ENCODE assay signal across 8 cellular contexts in genomic region chr19:38388310-38389100, GRCh38. TPM values are rescaled to one million over a fixed set of nuclear protein-coding genes. Genes with fewer than 3 reads are reported as not detected.
DNase-seq lines count a peak whose midpoint lies in the region; ATAC-seq and TF ChIP-seq lines count a peak whose summit lies in the region.

Gene SPRED3 (plus strand): TSS chr19:38388697. CDS start chr19:38390303, 1,606 bp downstream.

- peak within 1 kb of the TSS in 9 of 11 experiments; percentile 41 to 75 (median 62); a peak in 19 of 22 replicates for H3K9ac ChIP-seq in BLaER1 treated with 17β-estradiol and CSF1 and Interleukin-3, amounts not matched to agents 10 nM and 100 nM
- H3K9ac ChIP-seq in muscle layer of colon (ENCODE audit: low read length): no peak within 1 kb of the TSS

- peaks cover 29 to 49% (median 36%) of the 10 kb centered on the region in 10 experiments for H3K4me1 ChIP-seq in BLaER1 treated with 17β-estradiol and CSF1 and Interleukin-3, amounts not matched to agents 10 nM and 100 nM
- H3K4me1 ChIP-seq in SJSA1 (replicated peaks) (peaks cover 19% of the 10 kb centered on the region), muscle layer of colon (ENCODE audit: insufficient read depth, low read length) (peaks cover 15% of the 10 kb centered on the region)

- no peaks in the 10 kb centered on the region for H3K9me3 Mint-ChIP-seq in HFFc6

- peak within 1 kb of the TSS in 4 of 11 experiments; percentile 44 to 62 (median 48); a peak in 9 of 22 replicates for H3K27ac ChIP-seq in BLaER1 treated with 17β-estradiol and CSF1 and Interleukin-3, amounts not matched to agents 10 nM and 100 nM
- H3K27ac ChIP-seq in SJSA1 (peak within 1 kb of the TSS; percentile 59), muscle layer of colon (ENCODE audit: low read depth, low read length) (no peak within 1 kb of the TSS)

- H3K36me3 Mint-ChIP-seq in HFFc6 (ENCODE audit: low read depth): peaks cover 30% of the 10 kb centered on the region

- H3K27me3 Mint-ChIP-seq in HFFc6 (ENCODE audit: insufficient read depth): peaks cover 15% of the 10 kb centered on the region

- H3K4me1 Mint-ChIP-seq in HFFc6 (ENCODE audit: low read depth): peaks cover 44% of the 10 kb centered on the region

- H3K27ac Mint-ChIP-seq in HFFc6: peak within 1 kb of the TSS; percentile 99

- H3K36me3 ChIP-seq in BLaER1 treated with 17β-estradiol and CSF1 and Interleukin-3, amounts not matched to agents 10 nM and 100 nM: peaks cover 17 to 32% (median 29%) of the 10 kb centered on the region in 11 experiments
- H3K36me3 ChIP-seq in SJSA1 (peaks cover 46% of the 10 kb centered on the region), muscle layer of colon (ENCODE audit: insufficient read depth, low read length) (peaks cover 18% of the 10 kb centered on the region)

- H4K20me1 ChIP-seq in BLaER1 treated with 17β-estradiol and CSF1 and Interleukin-3, amounts not matched to agents 10 nM and 100 nM: peaks cover 36 to 71% (median 53%) of the 10 kb centered on the region in 11 experiments; a peak in 21 of 22 replicates

- no peak for DNase-seq in HFFc6
- DNase-seq in SJSA1 (ENCODE audit: low read depth in 1 of 2, low spot score in 2 of 2): no peak
- DNase-seq in epithelial cell of esophagus (ENCODE audit: low read depth): peak; percentile 63
- DNase-seq in erythroblast (lab: John Stamatoyannopoulos, UW): no peak
- DNase-seq in activated effector memory CD4-positive, alpha-beta T cell treated with Interleukin-2 at 50 U/mL for 16 hours: no peak

- ATAC-seq in GM18907 (IDR thresholded peaks at IDR 0.05; ENCODE audit: unreplicated experiment): no peak

- no peak for TF ChIP-seq POLR2A in erythroblast (IDR thresholded peaks at IDR 0.05; ENCODE audit: low read length)

- H3K4me2 ChIP-seq in BLaER1 treated with 17β-estradiol and CSF1 and Interleukin-3, amounts not matched to agents 10 nM and 100 nM: peak within 1 kb of the TSS; percentile 77 to 95 (median 92)

- no peaks in the 10 kb centered on the region for H3K9me3 ChIP-seq in BLaER1 treated with 17β-estradiol and CSF1 and Interleukin-3, amounts not matched to agents 10 nM and 100 nM (replicated peaks in 1 of 11)
- no peaks in the 10 kb centered on the region; the same call in 1 of the 2 replicates for H3K9me3 ChIP-seq in SJSA1 (replicated peaks)
- no peaks in the 10 kb centered on the region for H3K9me3 ChIP-seq in muscle layer of colon (ENCODE audit: low read length)

- peak within 1 kb of the TSS; percentile 57 to 68 (median 61) for H3K4me3 ChIP-seq in BLaER1 treated with 17β-estradiol and CSF1 and Interleukin-3, amounts not matched to agents 10 nM and 100 nM
- peak within 1 kb of the TSS; percentile 51 for H3K4me3 ChIP-seq in SJSA1
- peak within 1 kb of the TSS; percentile 65 for H3K4me3 ChIP-seq in epithelial cell of esophagus (ENCODE audit: low read length)
- H3K4me3 ChIP-seq in muscle layer of colon (ENCODE audit: low read depth in 1 of 2, low read length in 2 of 2): peak within 1 kb of the TSS; percentile 6 to 66

- peaks cover 71 to 100% (median 100%) of the 10 kb centered on the region in 11 experiments for H3K27me3 ChIP-seq in BLaER1 treated with 17β-estradiol and CSF1 and Interleukin-3, amounts not matched to agents 10 nM and 100 nM
- H3K27me3 ChIP-seq in SJSA1 (replicated peaks) (no peaks in the 10 kb centered on the region), muscle layer of colon (ENCODE audit: control insufficient read depth in 1 of 2, insufficient read depth in 2 of 2, low read length in 2 of 2) (peaks cover 22 to 53% of the 10 kb centered on the region in 2 donors)

- TF ChIP-seq CTCF in HFFc6 (IDR thresholded peaks at IDR 0.05): no peak
- no peak for TF ChIP-seq CTCF in epithelial cell of esophagus (IDR thresholded peaks at IDR 0.05; ENCODE audit: insufficient read depth, low read depth, low read length, missing control alignments)

- peak within 1 kb of the TSS; percentile 97 for H3K4me3 Mint-ChIP-seq in HFFc6

RNA-seq across cellular contexts. Expression of gene SPRED3, which starts in this region (rescaled TPM):
- 10 to 100 TPM; 11.7 to 15.3 (median 13.1) TPM for total RNA-seq in HFFc6 (2021; fragmentation: NEBNext Ultra II Directional; extraction: Animal tissue kit (Norgen Biotek cat#: 25700))
- 0.79 and 1.0 TPM in 2 replicates for total RNA-seq in SJSA1 (2014; rRNA removed; shearing (Covaris generic))
